Comparison of ENCODE assay signal across 9 cellular contexts in the genomic region with DNA sequence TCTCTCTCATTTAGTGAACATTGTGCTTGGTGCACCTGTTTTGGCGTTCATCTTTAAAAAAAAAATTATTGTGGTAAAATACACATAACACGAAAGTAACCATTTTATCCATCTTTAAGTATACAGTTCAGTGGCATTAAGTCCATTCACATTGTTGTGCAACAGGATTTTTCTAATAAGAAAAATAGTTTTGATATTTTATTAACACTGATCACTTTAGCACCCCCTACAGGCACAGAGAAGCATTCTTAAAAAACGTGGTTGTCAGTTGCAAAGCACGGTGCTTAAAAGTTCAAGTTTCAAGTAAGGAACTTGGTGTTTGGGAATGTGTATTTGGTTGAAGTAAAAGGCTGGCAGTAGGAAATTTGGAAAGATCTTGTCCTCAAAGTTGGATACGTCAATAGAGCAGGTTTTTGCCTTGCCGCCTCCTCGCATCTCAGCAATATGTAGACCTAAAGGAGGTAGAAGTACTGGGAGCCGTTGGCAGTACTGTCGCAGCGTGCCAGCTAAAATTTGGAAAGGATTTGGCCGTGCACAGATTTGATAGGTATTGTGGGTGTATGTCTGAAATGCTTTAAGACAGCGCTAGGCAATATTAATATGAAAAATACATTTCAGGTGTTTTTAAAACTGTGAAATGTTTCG.
DNase-seq lines count a peak whose midpoint lies in the region; TF ChIP-seq lines count a peak whose summit lies in the region.
"Had no signal": no experiment of that assay in that cellular context is flagged by ENCODE, and none has a peak within 500 bp of the region (broad histone marks: within the 10 kb centered on the region; RNA-seq: fewer than 3 reads in every experiment).

No MANE protein-coding gene starts in this region.

- in situ Hi-C loops in GM13977 (cut with MboI; ENCODE audit: low pct_unique_long_range_greater_than_20kb, low sequenced_read_pairs, unreplicated experiment) (no loop called here), ACHN (cut with HindIII; ENCODE audit: low pct_ligation_motif_present, low pct_unique_long_range_greater_than_20kb, low sequenced_read_pairs) (no loop called here)

- TF ChIP-seq CTCF in AG09319 (IDR thresholded peaks at IDR 0.05; ENCODE audit: low read depth, low read length) (peak; percentile 25; the same call in 1 of the 2 replicates), GM13977 (IDR thresholded peaks at IDR 0.05; ENCODE audit: extremely low read depth, insufficient read depth, missing control alignments) (peak; percentile 29)

- DNase-seq in AG09319 (ENCODE audit: extremely low read depth, low read depth) (no peak), GM13977 (ENCODE audit: low spot score) (no peak), amniotic epithelial cell (ENCODE audit: low read depth) (peak; percentile 48), iris pigment epithelial cell (ENCODE audit: low read depth) (peak; percentile 55), ACHN (no peak), NCI-H2227 treated with DMSO at 0.1 percent for 48 hours (lab: John Stamatoyannopoulos, UW) (no peak), NCI-H446 treated with DMSO at 0.1 percent for 48 hours (lab: John Stamatoyannopoulos, UW) (no peak)
- DNase-seq in stimulated activated CD4-positive, alpha-beta T cell treated with anti-CD3 and anti-CD28 coated beads, Interleukin-2, amount 100 ng/mL, for 48 hours = no peak
- DNase-seq: sigmoid colon had no signal

Comparison
In these comparisons a context has a peak if more than half of its experiments do, and no peak if none do; other contexts are left out.
1. DNase-seq: peak in amniotic epithelial cell (single experiment) and iris pigment epithelial cell (single experiment); none in AG09319 (single experiment), GM13977 (single experiment), ACHN (single experiment), NCI-H2227 treated with DMSO at 0.1 percent for 48 hours (single experiment), NCI-H446 treated with DMSO at 0.1 percent for 48 hours (single experiment) and stimulated activated CD4-positive, alpha-beta T cell treated with anti-CD3 and anti-CD28 coated beads, Interleukin-2, amount 100 ng/mL, for 48 hours (0 of 2).